Comparison of ENCODE assay signal across 7 cellular contexts in the genomic region with DNA sequence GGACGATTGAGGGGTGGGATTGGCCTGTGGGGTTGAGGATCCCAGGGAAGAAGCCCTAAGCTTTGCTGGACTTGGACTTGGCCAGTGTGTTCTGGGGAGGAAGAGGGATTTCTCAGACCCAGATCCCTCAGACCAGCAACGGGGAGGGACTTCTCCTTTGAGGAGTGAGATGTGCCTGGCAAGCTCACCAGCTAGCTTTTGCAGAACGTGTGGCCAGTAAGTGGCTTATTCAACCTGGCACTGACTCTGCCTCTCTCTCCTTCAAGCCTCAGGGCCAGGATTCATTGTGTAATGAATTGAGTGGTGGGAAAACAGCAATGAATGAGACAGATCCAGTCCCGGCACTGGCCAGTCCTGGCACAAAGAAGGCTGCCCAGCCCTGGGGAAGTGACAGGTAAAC. TPM values are rescaled to one million over a fixed set of nuclear protein-coding genes. Genes with fewer than 3 reads are reported as not detected.
DNase-seq lines count a peak whose midpoint lies in the region; ATAC-seq, FAIRE-seq and TF ChIP-seq lines count a peak whose summit lies in the region.
"Not testable (repeated sequence)": the region's sequence is repeated elsewhere in the genome, so short reads cannot be mapped to it uniquely, and the experiment has no call there.

No MANE protein-coding gene starts in this region.

- H3K9me3 ChIP-seq in MG63; PC-3 (ENCODE audit: low read length); subcutaneous abdominal adipose tissue (ENCODE audit: control insufficient read depth in 5 of 5, low read length in 5 of 5): not testable (repeated sequence)

- H3K4me3 Mint-ChIP-seq in activated T-helper 1 cell treated with anti-CD3 and anti-CD28 coated beads, Interleukin-12 subunit alpha, Interleukin-12 subunit beta, Interleukin-2, Interleukin-4 antibody, amounts not matched to agents 30 ng/mL and 10 ng/mL and 1 ng/mL, durations not matched to agents 14 hours and 24 hours and 36 hours: peak overlapping the region; percentile 19
- H3K4me3 Mint-ChIP-seq in natural killer cell treated with Interleukin-12 subunit alpha and Interleukin-12 subunit beta and Interleukin-15 and Interleukin-18, amount 100 ng/mL, for 72 hours: not testable (repeated sequence)

- not testable (repeated sequence) for H2AFZ ChIP-seq in PC-3 (ENCODE audit: low read length)

- not testable (repeated sequence) for TF ChIP-seq CTCF in PC-3 (conservative IDR thresholded peaks at IDR 0.05; ENCODE audit: low read depth, low read length)

- FAIRE-seq in GM12892 (lab: Jason Lieb, UNC): peak; percentile 40

- H3K4me2 ChIP-seq in PC-3 (ENCODE audit: low read length): not testable (repeated sequence)

- not testable (repeated sequence) for H3K27me3 Mint-ChIP-seq in activated T-helper 1 cell treated with anti-CD3 and anti-CD28 coated beads, Interleukin-12 subunit alpha, Interleukin-12 subunit beta, Interleukin-2, Interleukin-4 antibody, amounts not matched to agents 30 ng/mL and 10 ng/mL and 1 ng/mL, durations not matched to agents 14 hours and 24 hours and 36 hours (ENCODE audit: insufficient read depth); natural killer cell treated with Interleukin-12 subunit alpha and Interleukin-12 subunit beta and Interleukin-15 and Interleukin-18, amount 100 ng/mL, for 72 hours

- H3K27ac Mint-ChIP-seq in activated T-helper 1 cell treated with anti-CD3 and anti-CD28 coated beads, Interleukin-12 subunit alpha, Interleukin-12 subunit beta, Interleukin-2, Interleukin-4 antibody, amounts not matched to agents 30 ng/mL and 10 ng/mL and 1 ng/mL, durations not matched to agents 14 hours and 24 hours and 36 hours: not testable (repeated sequence)
- peak overlapping the region in 1 of 2 donors; percentile 49 for H3K27ac Mint-ChIP-seq in natural killer cell treated with Interleukin-12 subunit alpha and Interleukin-12 subunit beta and Interleukin-15 and Interleukin-18, amount 100 ng/mL, for 72 hours

- not testable (repeated sequence) for H3K36me3 Mint-ChIP-seq in activated T-helper 1 cell treated with anti-CD3 and anti-CD28 coated beads, Interleukin-12 subunit alpha, Interleukin-12 subunit beta, Interleukin-2, Interleukin-4 antibody, amounts not matched to agents 30 ng/mL and 10 ng/mL and 1 ng/mL, durations not matched to agents 14 hours and 24 hours and 36 hours (ENCODE audit: low read depth); natural killer cell treated with Interleukin-12 subunit alpha and Interleukin-12 subunit beta and Interleukin-15 and Interleukin-18, amount 100 ng/mL, for 72 hours

- H3K4me3 ChIP-seq in MG63; PC-3 (ENCODE audit: low read length); subcutaneous abdominal adipose tissue (ENCODE audit: low read depth in 1 of 5, low read length in 5 of 5): not testable (repeated sequence)

- BruUV-seq in PC-3 (replicated peaks; lab: Mats Ljungman, UMichigan): not testable (repeated sequence)

- CTCF ChIA-PET in PC-3 (lab: Charles Lee): interaction anchor here (0.6 to 1.4 kb wide), 2 partner anchors 130 to 182 kb away, joined by 5 to 6 read pairs; no protein-coding TSS in a partner anchor

- not testable (repeated sequence) for DNase-seq in GM12892 (ENCODE audit: insufficient read length); PC-3; activated T-helper 1 cell treated with anti-CD3 and anti-CD28 coated beads, Interleukin-12 subunit alpha, Interleukin-12 subunit beta, Interleukin-2, Interleukin-4 antibody, amounts not matched to agents 30 ng/mL and 10 ng/mL and 1 ng/mL, durations not matched to agents 14 hours and 24 hours and 36 hours (ENCODE audit: low spot score); Right ventricle myocardium inferior (ENCODE audit: missing footprints)
- peak; percentile 82 for DNase-seq in MG63
- DNase-seq in natural killer cell treated with Interleukin-12 subunit alpha and Interleukin-12 subunit beta and Interleukin-15 and Interleukin-18, amount 100 ng/mL, for 72 hours (ENCODE audit: low spot score): peak; percentile 50

- not testable (repeated sequence) for H3K4me1 Mint-ChIP-seq in activated T-helper 1 cell treated with anti-CD3 and anti-CD28 coated beads, Interleukin-12 subunit alpha, Interleukin-12 subunit beta, Interleukin-2, Interleukin-4 antibody, amounts not matched to agents 30 ng/mL and 10 ng/mL and 1 ng/mL, durations not matched to agents 14 hours and 24 hours and 36 hours (ENCODE audit: low read depth)
- H3K4me1 Mint-ChIP-seq in natural killer cell treated with Interleukin-12 subunit alpha and Interleukin-12 subunit beta and Interleukin-15 and Interleukin-18, amount 100 ng/mL, for 72 hours (ENCODE audit: low read depth in 2 of 2): peaks cover 19 to 22% of the 10 kb centered on the region in 2 donors

- not testable (repeated sequence) for H4K20me1 ChIP-seq in PC-3 (ENCODE audit: low read length)

- H3K9me2 ChIP-seq in PC-3 (replicated peaks; ENCODE audit: low read length): not testable (repeated sequence)

- not testable (repeated sequence) for H3K4me1 ChIP-seq in PC-3 (ENCODE audit: insufficient read depth, low read length)
- peaks cover 2 to 21% (median 13%) of the 10 kb centered on the region in 5 donors for H3K4me1 ChIP-seq in subcutaneous abdominal adipose tissue (ENCODE audit: control insufficient read depth in 5 of 5, insufficient read depth in 5 of 5, low read length in 5 of 5)

- intact Hi-C loops in PC-3 (cut with micrococcal nuclease); Right ventricle myocardium inferior (cut with DNase I): not testable (repeated sequence)
- intact Hi-C loops in activated T-helper 1 cell treated with anti-CD3 and anti-CD28 coated beads, Interleukin-12 subunit alpha, Interleukin-12 subunit beta, Interleukin-2, Interleukin-4 antibody, amounts not matched to agents 30 ng/mL and 10 ng/mL and 1 ng/mL, durations not matched to agents 14 hours and 24 hours and 36 hours (cut with micrococcal nuclease): loop anchor here (5.0 kb wide), 1 partner anchor 129 kb away; no protein-coding TSS in a partner anchor

- not testable (repeated sequence) for H3K9me3 Mint-ChIP-seq in activated T-helper 1 cell treated with anti-CD3 and anti-CD28 coated beads, Interleukin-12 subunit alpha, Interleukin-12 subunit beta, Interleukin-2, Interleukin-4 antibody, amounts not matched to agents 30 ng/mL and 10 ng/mL and 1 ng/mL, durations not matched to agents 14 hours and 24 hours and 36 hours; natural killer cell treated with Interleukin-12 subunit alpha and Interleukin-12 subunit beta and Interleukin-15 and Interleukin-18, amount 100 ng/mL, for 72 hours

- H3K27me3 ChIP-seq in MG63; PC-3 (ENCODE audit: low read length); subcutaneous abdominal adipose tissue (ENCODE audit: control insufficient read depth in 5 of 5, insufficient read depth in 4 of 5, low read length in 5 of 5): not testable (repeated sequence)

- not testable (repeated sequence) for H3F3A ChIP-seq in PC-3 (ENCODE audit: low read length, unreplicated experiment)

- H3K36me3 ChIP-seq in MG63; PC-3 (ENCODE audit: low read depth, low read length); subcutaneous abdominal adipose tissue (ENCODE audit: control insufficient read depth in 5 of 5, insufficient read depth in 5 of 5, low read length in 5 of 5): not testable (repeated sequence)

- not testable (repeated sequence) for TF ChIP-seq POLR2A in GM12892 (IDR thresholded peaks at IDR 0.05; ENCODE audit: low read depth, low read length)

- POLR2A ChIA-PET in PC-3 (lab: Charles Lee; ENCODE audit: unreplicated experiment): not testable (repeated sequence)

- H3K9ac ChIP-seq in PC-3 (ENCODE audit: low read length); subcutaneous abdominal adipose tissue (ENCODE audit: low read length in 5 of 5): not testable (repeated sequence)

- ATAC-seq in PC-3: peak; percentile 10; the same call in 1 of the 2 replicates
- ATAC-seq in Right ventricle myocardium inferior: peak; percentile 23
- not testable (repeated sequence) for ATAC-seq in natural killer cell treated with Interleukin-12 subunit alpha and Interleukin-12 subunit beta and Interleukin-15 and Interleukin-18, amount 100 ng/mL, for 72 hours

- H3K27ac ChIP-seq in PC-3 (ENCODE audit: low read length): not testable (repeated sequence)
- peak overlapping the region; percentile 62 for H3K27ac ChIP-seq in subcutaneous abdominal adipose tissue (ENCODE audit: low read depth, low read length)

- not testable (repeated sequence) for H3K79me2 ChIP-seq in PC-3 (ENCODE audit: low read length)

RNA-seq across cellular contexts. Expression of gene ADGRL1, which starts 11.9 kb away (rescaled TPM):
- polyA plus RNA-seq in GM12892 (2012; ENCODE audit: missing spikeins): 0.40 TPM
- total RNA-seq in MG63 (2014; rRNA removed; shearing (Covaris generic); ENCODE audit: low replicate concordance): 2.8 and 9.7 TPM in 2 replicates
- 37.2 and 39.3 TPM in 2 replicates for total RNA-seq in PC-3 (2014; rRNA removed)
- 11.6 and 12.4 TPM in 2 replicates for total RNA-seq in activated T-helper 1 cell treated with anti-CD3 and anti-CD28 coated beads, Interleukin-12 subunit alpha, Interleukin-12 subunit beta, Interleukin-2, Interleukin-4 antibody, amounts not matched to agents 30 ng/mL and 10 ng/mL and 1 ng/mL, durations not matched to agents 14 hours and 24 hours and 36 hours
- total RNA-seq in Right ventricle myocardium inferior: 27.0 TPM
- total RNA-seq in natural killer cell treated with Interleukin-12 subunit alpha and Interleukin-12 subunit beta and Interleukin-15 and Interleukin-18, amount 100 ng/mL, for 72 hours: 1 to 10 TPM; 6.5 to 8.2 TPM
